Comparison of ENCODE assay signal across 31 cellular contexts in the genomic region with DNA sequence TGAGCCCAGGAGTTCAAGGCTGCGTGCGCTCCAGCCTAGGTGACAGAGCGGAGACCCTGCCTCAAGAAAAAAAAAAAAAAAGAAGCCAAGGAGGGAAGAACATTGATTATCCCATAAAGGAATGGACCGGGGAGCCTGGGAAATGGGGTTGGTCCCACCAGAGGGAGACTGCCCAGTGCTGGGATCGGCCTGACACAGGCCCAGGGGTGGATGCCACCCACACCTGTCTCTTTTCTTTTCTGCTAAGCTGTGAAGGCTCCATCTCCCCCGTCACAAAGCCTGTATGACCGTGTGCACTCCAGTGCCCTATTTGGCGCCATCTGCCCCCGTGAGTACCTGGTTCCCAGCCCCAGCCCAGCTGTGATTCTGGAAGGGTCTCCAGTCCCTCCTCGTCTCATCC. TPM values are rescaled to one million over a fixed set of nuclear protein-coding genes. Genes with fewer than 3 reads are reported as not detected.
"Had no signal": no experiment of that assay in that cellular context is flagged by ENCODE, and none has a peak within 500 bp of the region (broad histone marks: within the 10 kb centered on the region; RNA-seq: fewer than 3 reads in every experiment).

No MANE protein-coding gene starts in this region.

- H3K4me1 Mint-ChIP-seq: activated CD4-positive, alpha-beta memory T cell treated with anti-CD3 and anti-CD28 coated beads, Interleukin-2, amount 10 ng/mL, durations not matched to agents 7 days and 5 days; activated CD4-positive, alpha-beta T cell treated with anti-CD3 and anti-CD28 coated beads, Interleukin-2, amount 10 ng/mL, durations not matched to agents 7 days and 5 days; activated naive CD4-positive, alpha-beta T cell treated with anti-CD3 and anti-CD28 coated beads, Interleukin-2, amount 50 U/mL, for 24 hours; activated naive CD8-positive, alpha-beta T cell treated with anti-CD3 and anti-CD28 coated beads for 36 hours; activated naive CD8-positive, alpha-beta T cell treated with anti-CD3 and anti-CD28 coated beads, Interleukin-2, amount 50 U/mL, for 24 hours had no signal

- DNase-seq: activated CD4-positive, alpha-beta memory T cell treated with anti-CD3 and anti-CD28 coated beads, Interleukin-2, amount 10 ng/mL, durations not matched to agents 7 days and 5 days; activated CD4-positive, alpha-beta T cell treated with anti-CD3 and anti-CD28 coated beads for 1 hour; activated CD4-positive, alpha-beta T cell treated with anti-CD3 and anti-CD28 coated beads for 4 hours; activated CD4-positive, alpha-beta T cell treated with anti-CD3 and anti-CD28 coated beads, Interleukin-2, amount 10 ng/mL, durations not matched to agents 7 days and 5 days; activated CD4-positive, alpha-beta T cell treated with anti-CD3 and anti-CD28 coated beads, Interleukin-2, amount 50 U/mL, for 4 hours; activated CD8-positive, alpha-beta memory T cell treated with anti-CD3 and anti-CD28 coated beads, Interleukin-2, amount 50 U/mL, for 48 hours; activated effector memory CD4-positive, alpha-beta T cell treated with anti-CD3 and anti-CD28 coated beads, Interleukin-2, amount 50 U/mL, for 16 hours; activated naive CD4-positive, alpha-beta T cell treated with anti-CD3 and anti-CD28 coated beads for 36 hours; activated naive CD8-positive, alpha-beta T cell treated with anti-CD3 and anti-CD28 coated beads for 36 hours; activated naive CD8-positive, alpha-beta T cell treated with anti-CD3 and anti-CD28 coated beads, Interleukin-2, amount 50 U/mL, for 24 hours; activated T-cell treated with anti-CD3 and anti-CD28 coated beads, Interleukin-2, amount 50 U/mL, for 4 hours; adrenal gland; amygdala; aorta; body of pancreas; caudate nucleus; colonic mucosa; effector CD8-positive, alpha-beta T cell; esophagus squamous epithelium; foreskin melanocyte; head of caudate nucleus; T-helper 2 cell had no signal

- H3K36me3 Mint-ChIP-seq: activated naive CD4-positive, alpha-beta T cell treated with anti-CD3 and anti-CD28 coated beads, Interleukin-2, amount 50 U/mL, for 24 hours; activated naive CD8-positive, alpha-beta T cell treated with anti-CD3 and anti-CD28 coated beads for 36 hours had no signal

- H3K4me3 Mint-ChIP-seq: activated CD4-positive, alpha-beta memory T cell treated with anti-CD3 and anti-CD28 coated beads, Interleukin-2, amount 10 ng/mL, durations not matched to agents 7 days and 5 days; activated CD4-positive, alpha-beta T cell treated with anti-CD3 and anti-CD28 coated beads, Interleukin-2, amount 10 ng/mL, durations not matched to agents 7 days and 5 days; activated naive CD4-positive, alpha-beta T cell treated with anti-CD3 and anti-CD28 coated beads for 36 hours; activated naive CD4-positive, alpha-beta T cell treated with anti-CD3 and anti-CD28 coated beads, Interleukin-2, amount 50 U/mL, for 24 hours; activated naive CD8-positive, alpha-beta T cell treated with anti-CD3 and anti-CD28 coated beads for 36 hours; activated naive CD8-positive, alpha-beta T cell treated with anti-CD3 and anti-CD28 coated beads, Interleukin-2, amount 50 U/mL, for 24 hours; activated T-cell treated with anti-CD3 and anti-CD28 coated beads, Interleukin-2, amount 50 U/mL, for 4 hours; activated T-helper 1 cell treated with anti-CD3 and anti-CD28 coated beads, Interleukin-12 subunit alpha, Interleukin-12 subunit beta, Interleukin-2, Interleukin-4 antibody, amounts not matched to agents 30 ng/mL and 10 ng/mL and 1 ng/mL, durations not matched to agents 14 hours and 24 hours and 36 hours had no signal

- H3K27ac Mint-ChIP-seq: activated CD4-positive, alpha-beta memory T cell treated with anti-CD3 and anti-CD28 coated beads, Interleukin-2, amount 10 ng/mL, durations not matched to agents 7 days and 5 days; activated CD4-positive, alpha-beta T cell treated with anti-CD3 and anti-CD28 coated beads, Interleukin-2, amount 10 ng/mL, durations not matched to agents 7 days and 5 days; activated naive CD4-positive, alpha-beta T cell treated with anti-CD3 and anti-CD28 coated beads for 36 hours; activated naive CD4-positive, alpha-beta T cell treated with anti-CD3 and anti-CD28 coated beads, Interleukin-2, amount 50 U/mL, for 24 hours; activated naive CD8-positive, alpha-beta T cell treated with anti-CD3 and anti-CD28 coated beads for 36 hours; activated naive CD8-positive, alpha-beta T cell treated with anti-CD3 and anti-CD28 coated beads, Interleukin-2, amount 50 U/mL, for 24 hours; activated T-helper 1 cell treated with anti-CD3 and anti-CD28 coated beads, Interleukin-12 subunit alpha, Interleukin-12 subunit beta, Interleukin-2, Interleukin-4 antibody, amounts not matched to agents 30 ng/mL and 10 ng/mL and 1 ng/mL, durations not matched to agents 14 hours and 24 hours and 36 hours; activated T-helper 2 cell treated with anti-CD3 and anti-CD28 coated beads, Interferon-gamma antibody, Interleukin-2, Interleukin-4, amounts not matched to agents 10 μg/mL and 5 μg/mL and 100 μg/mL, durations not matched to agents 14 hours and 24 hours and 36 hours had no signal

- ATAC-seq: activated naive CD8-positive, alpha-beta T cell treated with anti-CD3 and anti-CD28 coated beads, Interleukin-2, amount 50 U/mL, for 24 hours; activated T-cell treated with anti-CD3 and anti-CD28 coated beads, Interleukin-2, amount 50 U/mL, for 4 hours; body of pancreas; gastroesophageal sphincter had no signal

- H3K27me3 Mint-ChIP-seq: activated naive CD4-positive, alpha-beta T cell treated with anti-CD3 and anti-CD28 coated beads, Interleukin-2, amount 50 U/mL, for 24 hours; activated naive CD8-positive, alpha-beta T cell treated with anti-CD3 and anti-CD28 coated beads for 36 hours had no signal

- H3K9me3 Mint-ChIP-seq: activated CD4-positive, alpha-beta memory T cell treated with anti-CD3 and anti-CD28 coated beads, Interleukin-2, amount 10 ng/mL, durations not matched to agents 7 days and 5 days; activated CD4-positive, alpha-beta T cell treated with anti-CD3 and anti-CD28 coated beads, Interleukin-2, amount 10 ng/mL, durations not matched to agents 7 days and 5 days; activated naive CD4-positive, alpha-beta T cell treated with anti-CD3 and anti-CD28 coated beads for 36 hours; activated naive CD4-positive, alpha-beta T cell treated with anti-CD3 and anti-CD28 coated beads, Interleukin-2, amount 50 U/mL, for 24 hours; activated naive CD8-positive, alpha-beta T cell treated with anti-CD3 and anti-CD28 coated beads for 36 hours; activated naive CD8-positive, alpha-beta T cell treated with anti-CD3 and anti-CD28 coated beads, Interleukin-2, amount 50 U/mL, for 24 hours; activated T-cell treated with anti-CD3 and anti-CD28 coated beads, Interleukin-2, amount 50 U/mL, for 4 hours; activated T-helper 1 cell treated with anti-CD3 and anti-CD28 coated beads, Interleukin-12 subunit alpha, Interleukin-12 subunit beta, Interleukin-2, Interleukin-4 antibody, amounts not matched to agents 30 ng/mL and 10 ng/mL and 1 ng/mL, durations not matched to agents 14 hours and 24 hours and 36 hours; activated T-helper 2 cell treated with anti-CD3 and anti-CD28 coated beads, Interferon-gamma antibody, Interleukin-2, Interleukin-4, amounts not matched to agents 10 μg/mL and 5 μg/mL and 100 μg/mL, durations not matched to agents 14 hours and 24 hours and 36 hours had no signal

RNA-seq across cellular contexts. Expression of gene C16orf96, which starts 42.9 kb away (rescaled TPM):
- total RNA-seq: activated T-helper 1 cell treated with anti-CD3 and anti-CD28 coated beads, Interleukin-12 subunit alpha, Interleukin-12 subunit beta, Interleukin-2, Interleukin-4 antibody, amounts not matched to agents 30 ng/mL and 10 ng/mL and 1 ng/mL, durations not matched to agents 14 hours and 24 hours and 36 hours; activated T-helper 2 cell treated with anti-CD3 and anti-CD28 coated beads, Interferon-gamma antibody, Interleukin-2, Interleukin-4, amounts not matched to agents 10 μg/mL and 5 μg/mL and 100 μg/mL, durations not matched to agents 14 hours and 24 hours and 36 hours; dermis microvascular lymphatic vessel endothelial cell; endothelial cell of umbilical vein; fibroblast of villous mesenchyme; glomerular endothelial cell had no signal
- polyA plus RNA-seq: aorta, endothelial cell of umbilical vein, fibroblast of lung had no signal
